8 cellular contexts compared by ENCODE assay signal in the genomic region with DNA sequence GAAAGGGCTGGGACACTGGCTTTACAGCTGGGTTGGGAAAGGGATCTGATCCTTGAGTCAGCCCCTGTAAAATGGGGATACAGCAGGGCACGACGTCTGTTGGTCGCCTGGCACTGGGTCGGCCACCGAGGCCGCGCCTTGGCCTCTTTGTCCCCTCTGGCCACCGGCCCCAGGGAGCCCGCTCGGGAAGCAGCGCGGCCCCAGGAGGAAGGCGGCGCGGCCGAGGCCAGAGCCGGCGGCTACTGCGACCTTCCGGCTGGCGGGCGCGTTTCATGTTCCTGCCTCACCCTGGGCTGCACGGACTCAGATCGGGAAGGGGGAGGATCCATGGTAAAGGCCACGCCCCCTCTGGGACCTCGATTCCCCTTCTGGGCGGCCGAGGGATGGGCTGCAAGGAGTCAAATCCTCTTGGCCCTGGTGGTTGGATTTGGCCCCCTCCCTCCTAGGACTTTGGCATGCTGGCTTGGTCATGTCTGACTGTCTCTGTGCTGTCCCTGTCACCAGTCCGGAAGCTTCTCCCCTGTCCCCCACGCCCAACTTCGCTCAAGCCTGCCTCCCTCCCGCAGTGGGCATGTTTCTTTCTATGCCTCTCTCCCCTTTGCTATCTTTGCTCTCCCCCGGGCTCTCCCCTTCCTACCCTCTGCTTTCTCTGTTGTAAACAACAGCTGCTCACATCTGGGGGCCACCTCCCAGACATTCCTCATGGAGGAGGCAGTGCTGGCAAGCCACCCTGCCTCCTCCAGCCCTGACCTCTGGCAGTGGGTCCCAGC. TPM values are rescaled to one million over a fixed set of nuclear protein-coding genes. Genes with fewer than 3 reads are reported as not detected.
A peak's percentile ranks its signal among the peaks of the same experiment; 100 is the strongest.
DNase-seq lines count a peak whose midpoint lies in the region; ATAC-seq and TF ChIP-seq lines count a peak whose summit lies in the region.

No MANE protein-coding gene starts in this region.

- peaks cover 0 to 3% (median 0%) of the 10 kb centered on the region in 5 experiments for H3K9me3 Mint-ChIP-seq in brain

- H3K36me3 Mint-ChIP-seq in brain, result no peaks in the 10 kb centered on the region

- CTCF ChIA-PET in HEK293T (lab: Yijun Ruan, JAX), result no interaction called here

- H3K4me3 ChIP-seq in skeletal muscle cell (ENCODE audit: low read depth, low read length), result peak overlapping the region; percentile 9

- no peak for TF ChIP-seq CTCF in brain (conservative IDR thresholded peaks at IDR 0.05)

- DNase-seq in HEK293T (ENCODE audit: extremely low spot score) (peak; percentile 59), iPS-NIHi11 (ENCODE audit: low spot score) (peak; percentile 98), skeletal muscle cell (ENCODE audit: low read depth) (no peak)
- DNase-seq in stimulated activated CD4-positive, alpha-beta T cell treated with anti-CD3 and anti-CD28 coated beads, Interleukin-2, amount 100 ng/mL, for 48 hours, result no peak

- ATAC-seq in GM18909 (IDR thresholded peaks at IDR 0.05; ENCODE audit: poor library complexity, unreplicated experiment) (no peak), HG03025 (IDR thresholded peaks at IDR 0.05; ENCODE audit: low FRiP score, unreplicated experiment) (no peak)
- ATAC-seq in activated CD4-positive, CD25-positive, alpha-beta regulatory T cell treated with anti-CD3 and anti-CD28 coated beads, Interleukin-2, amount 50 U/mL, for 24 hours, result no peak

- POLR2A ChIA-PET in HEK293T (lab: Yijun Ruan, JAX), result interaction anchor here (1.0 kb wide), 1 partner anchor 377 kb away, joined by 3 read pairs; a partner anchor contains a TSS

- peak overlapping the region; percentile 12 to 71 (median 53) for H3K4me3 Mint-ChIP-seq in brain

- peak overlapping the region in 3 of 5 experiments; percentile 59 to 85 (median 84) for H3K27ac Mint-ChIP-seq in brain

- H3K27me3 Mint-ChIP-seq in brain, result peaks cover 32% of the 10 kb centered on the region

- H3K4me1 Mint-ChIP-seq in brain, result peaks cover 35% of the 10 kb centered on the region

TF ChIP-seq in HEK293T, 16 proteins besides CTCF, POLR2A, EP300 and RAD21:
- TF ChIP-seq FOXM1 (IDR thresholded peaks at IDR 0.05; ENCODE audit: borderline replicate concordance), result no peak
- no peak for TF ChIP-seq ELF4 (IDR thresholded peaks at IDR 0.05)
- no peak for TF ChIP-seq NFRKB (IDR thresholded peaks at IDR 0.05)
- TF ChIP-seq FOXK2 (IDR thresholded peaks at IDR 0.05), result no peak
- no peak for TF ChIP-seq L3MBTL2 (conservative IDR thresholded peaks at IDR 0.05)
- TF ChIP-seq LEF1 (IDR thresholded peaks at IDR 0.05; ENCODE audit: borderline replicate concordance), result no peak
- no peak for TF ChIP-seq BHLHE40 (IDR thresholded peaks at IDR 0.05; ENCODE audit: borderline replicate concordance)
- TF ChIP-seq, protein P1, sequence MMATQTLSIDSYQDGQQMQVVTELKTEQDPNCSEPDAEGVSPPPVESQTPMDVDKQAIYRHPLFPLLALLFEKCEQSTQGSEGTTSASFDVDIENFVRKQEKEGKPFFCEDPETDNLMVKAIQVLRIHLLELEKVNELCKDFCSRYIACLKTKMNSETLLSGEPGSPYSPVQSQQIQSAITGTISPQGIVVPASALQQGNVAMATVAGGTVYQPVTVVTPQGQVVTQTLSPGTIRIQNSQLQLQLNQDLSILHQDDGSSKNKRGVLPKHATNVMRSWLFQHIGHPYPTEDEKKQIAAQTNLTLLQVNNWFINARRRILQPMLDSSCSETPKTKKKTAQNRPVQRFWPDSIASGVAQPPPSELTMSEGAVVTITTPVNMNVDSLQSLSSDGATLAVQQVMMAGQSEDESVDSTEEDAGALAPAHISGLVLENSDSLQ (IDR thresholded peaks at IDR 0.05), result no peak
- no peak for TF ChIP-seq HDGF (IDR thresholded peaks at IDR 0.05; ENCODE audit: borderline replicate concordance)
- no peak for TF ChIP-seq CTBP1 (IDR thresholded peaks at IDR 0.05; ENCODE audit: borderline replicate concordance)
- TF ChIP-seq ZNF384 (IDR thresholded peaks at IDR 0.05), result no peak
TF ChIP-seq in HEK293T: peak in this region for 0.

RNA-seq across cellular contexts. Expression of a gene that starts 25.8 kb away (rescaled TPM):
- 55.8 TPM for polyA plus RNA-seq in brain (ENCODE audit: insufficient read depth, low read depth, low replicate concordance)

RNA-seq across cellular contexts. Expression of a gene that starts 26.0 kb away (rescaled TPM):
- 47.3 TPM for polyA plus RNA-seq in brain (ENCODE audit: insufficient read depth, low read depth, low replicate concordance)

RNA-seq across cellular contexts. Expression of a gene that starts 42.6 kb away (rescaled TPM):
- polyA plus RNA-seq in brain (ENCODE audit: insufficient read depth, low read depth, low replicate concordance), result 68.6 TPM

RNA-seq across cellular contexts. Expression of a gene that starts 49.0 kb away (rescaled TPM):
- 245 TPM for polyA plus RNA-seq in brain (ENCODE audit: insufficient read depth, low read depth, low replicate concordance)

RNA-seq across cellular contexts. Expression of a gene that starts 50.0 kb away (rescaled TPM):
- polyA plus RNA-seq in brain (ENCODE audit: insufficient read depth, low read depth, low replicate concordance), result 32.2 TPM

Comparison
In these comparisons a context has a peak if more than half of its experiments do, and no peak if none do; other contexts are left out.
1. DNase-seq: peak in HEK293T (single experiment) and iPS-NIHi11 (single experiment); none in skeletal muscle cell (single experiment) and stimulated activated CD4-positive, alpha-beta T cell treated with anti-CD3 and anti-CD28 coated beads, Interleukin-2, amount 100 ng/mL, for 48 hours (0 of 2).